In the genomic region with DNA sequence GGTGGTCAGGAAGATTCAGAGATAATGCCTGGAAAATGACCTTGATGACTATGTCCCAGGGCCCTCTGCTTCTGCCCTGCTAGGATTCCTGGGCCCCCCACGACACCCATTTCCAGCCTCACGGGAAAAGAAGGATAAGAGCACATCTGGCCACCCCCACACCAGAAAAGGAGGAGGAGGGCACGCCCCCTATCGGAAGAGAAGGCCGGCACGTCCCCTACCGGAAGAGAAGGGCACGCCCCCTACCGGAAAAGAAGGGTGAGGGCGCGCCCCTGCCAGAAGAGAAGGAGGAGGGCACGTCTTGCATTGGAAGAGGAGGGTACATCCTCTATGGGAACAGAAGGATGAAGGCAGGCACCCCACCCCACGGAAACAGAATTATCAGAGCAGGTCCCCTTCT, we compare ENCODE assay signal across 8 cellular contexts.
DNase-seq lines count a peak whose midpoint lies in the region; ATAC-seq and TF ChIP-seq lines count a peak whose summit lies in the region.

No MANE protein-coding gene starts in this region.

- TF ChIP-seq CTCF in left ventricle myocardium inferior (IDR thresholded peaks at IDR 0.05; ENCODE audit: borderline replicate concordance): peak; percentile 38

- intact Hi-C loops in left ventricle myocardium inferior (cut with micrococcal nuclease): no loop called here

- peak; percentile 81 for DNase-seq in OCI-M1 (lab: John Stamatoyannopoulos, UW)
- peak; percentile 76 to 85 for DNase-seq in activated T-cell treated with anti-CD3 and anti-CD28 coated beads, Interleukin-2, amount 50 U/mL, for 72 hours
- peak; percentile 18 for DNase-seq in left ventricle myocardium inferior
- peak; percentile 44 to 59 for DNase-seq in stimulated activated CD4-positive, alpha-beta T cell treated with anti-CD3 and anti-CD28 coated beads, Interleukin-4, amount 100 ng/mL, for 48 hours (ENCODE audit: low read depth in 2 of 2)
- no peak for DNase-seq in cerebellar nuclear complex (lab: John Stamatoyannopoulos, UW)

- H3K27me3 Mint-ChIP-seq in activated T-cell treated with anti-CD3 and anti-CD28 coated beads, Interleukin-2, amount 50 U/mL, for 72 hours (ENCODE audit: low read depth): no peaks in the 10 kb centered on the region

- peaks cover 3 to 5% of the 10 kb centered on the region in 2 donors for H3K36me3 Mint-ChIP-seq in activated T-cell treated with anti-CD3 and anti-CD28 coated beads, Interleukin-2, amount 50 U/mL, for 72 hours (ENCODE audit: insufficient read depth in 2 of 2)

- peak overlapping the region; percentile 60 to 79 for H3K4me3 Mint-ChIP-seq in activated T-cell treated with anti-CD3 and anti-CD28 coated beads, Interleukin-2, amount 50 U/mL, for 72 hours

- H3K4me3 ChIP-seq in left ventricle myocardium inferior: no peak overlapping the region

- peak overlapping the region; percentile 61 for H3K27ac Mint-ChIP-seq in activated T-cell treated with anti-CD3 and anti-CD28 coated beads, Interleukin-2, amount 50 U/mL, for 72 hours

- H3K27ac ChIP-seq in left ventricle myocardium inferior (replicated peaks): no peak overlapping the region

- H3K9me3 ChIP-seq in left ventricle myocardium inferior (replicated peaks): peaks cover 18% of the 10 kb centered on the region

- H3K36me3 ChIP-seq in left ventricle myocardium inferior: no peaks in the 10 kb centered on the region

- H3K4me1 Mint-ChIP-seq in activated T-cell treated with anti-CD3 and anti-CD28 coated beads, Interleukin-2, amount 50 U/mL, for 72 hours (ENCODE audit: low read depth): peaks cover 17% of the 10 kb centered on the region

- no peaks in the 10 kb centered on the region for H3K4me1 ChIP-seq in left ventricle myocardium inferior

- TF ChIP-seq POLR2A in GM18505 (IDR thresholded peaks at IDR 0.05; ENCODE audit: borderline replicate concordance, extremely low read depth, insufficient read depth, insufficient read length): peak; percentile 30

- peaks cover 2 to 5% of the 10 kb centered on the region in 2 donors for H3K9me3 Mint-ChIP-seq in activated T-cell treated with anti-CD3 and anti-CD28 coated beads, Interleukin-2, amount 50 U/mL, for 72 hours

- H3K27me3 ChIP-seq in left ventricle myocardium inferior (ENCODE audit: low read depth): peaks cover 59% of the 10 kb centered on the region

- ATAC-seq in GM18505 (IDR thresholded peaks at IDR 0.05; ENCODE audit: unreplicated experiment) (no peak), HG02973 (IDR thresholded peaks at IDR 0.05; ENCODE audit: unreplicated experiment) (no peak), GM21367 (IDR thresholded peaks at IDR 0.05; ENCODE audit: unreplicated experiment) (no peak)
- ATAC-seq in activated T-cell treated with anti-CD3 and anti-CD28 coated beads, Interleukin-2, amount 50 U/mL, for 72 hours (replicated peaks in 1 of 2): peak; percentile 78 to 88

Comparison
In these comparisons a context has a peak if more than half of its experiments do, and no peak if none do; other contexts are left out.
1. ATAC-seq: peak in activated T-cell treated with anti-CD3 and anti-CD28 coated beads, Interleukin-2, amount 50 U/mL, for 72 hours (2 of 2); none in GM18505 (single experiment), HG02973 (single experiment) and GM21367 (single experiment).
2. DNase-seq: peak in OCI-M1 (single experiment), activated T-cell treated with anti-CD3 and anti-CD28 coated beads, Interleukin-2, amount 50 U/mL, for 72 hours (2 of 2), left ventricle myocardium inferior (single experiment) and stimulated activated CD4-positive, alpha-beta T cell treated with anti-CD3 and anti-CD28 coated beads, Interleukin-4, amount 100 ng/mL, for 48 hours (2 of 2); none in cerebellar nuclear complex (0 of 2).